Comparison of ENCODE assay signal across 21 cellular contexts in the genomic region with DNA sequence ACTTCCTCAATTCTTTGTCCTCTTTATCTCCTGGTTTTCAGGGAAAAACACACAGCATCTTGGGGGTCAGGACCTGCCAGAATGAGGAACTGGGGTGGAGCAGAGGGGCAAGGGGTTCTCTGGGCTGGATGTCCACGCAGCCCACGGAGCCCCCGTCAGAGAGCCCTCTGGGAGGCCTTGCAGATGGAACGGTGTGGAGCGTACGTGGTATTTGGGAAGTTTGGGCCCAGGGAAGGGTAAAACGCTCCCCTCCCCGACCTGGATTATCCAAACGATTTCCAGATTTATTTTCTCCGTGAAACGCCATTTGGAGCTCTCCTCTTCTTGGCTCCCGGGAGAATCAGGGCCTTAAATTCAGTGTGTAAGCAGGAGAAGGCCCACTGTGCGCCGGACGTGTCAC. TPM values are rescaled to one million over a fixed set of nuclear protein-coding genes. Genes with fewer than 3 reads are reported as not detected.
"Had no signal": no experiment of that assay in that cellular context is flagged by ENCODE, and none has a peak within 500 bp of the region (broad histone marks: within the 10 kb centered on the region; RNA-seq: fewer than 3 reads in every experiment).

No MANE protein-coding gene starts in this region.

- H3K36me3 ChIP-seq: ovary, sigmoid colon, transverse colon, upper lobe of right lung, vagina had no signal

- H3K27ac ChIP-seq: ovary, psoas muscle, sigmoid colon, transverse colon, upper lobe of right lung, vagina had no signal

- H3K4me1 Mint-ChIP-seq: naive thymus-derived CD8-positive, alpha-beta T cell; stimulated activated effector memory CD8-positive, alpha-beta T cell treated with anti-CD3 and anti-CD28 coated beads, Interleukin-12 subunit alpha, Interleukin-12 subunit beta, amount 100 ng/mL, for 72 hours had no signal

- H3K27me3 ChIP-seq: ovary, sigmoid colon, transverse colon, upper lobe of right lung, vagina had no signal

- H3K9me3 ChIP-seq: ovary, psoas muscle, sigmoid colon, transverse colon, upper lobe of right lung, vagina had no signal

- DNase-seq: cortex of kidney; effector memory CD8-positive, alpha-beta T cell; mesenchymal stem cell; naive thymus-derived CD8-positive, alpha-beta T cell; ovary; posterior cingulate gyrus; psoas muscle; sigmoid colon; stimulated activated CD4-positive, alpha-beta T cell treated with anti-CD3 and anti-CD28 coated beads, Interleukin-2, amount 100 ng/mL, for 24 hours; stimulated activated CD4-positive, alpha-beta T cell treated with anti-CD3 and anti-CD28 coated beads, Interleukin-4, amount 100 ng/mL, for 24 hours; stimulated activated naive CD8-positive, alpha-beta T cell treated with anti-CD3 and anti-CD28 coated beads, Interleukin-15, Interleukin-2, amounts not matched to agents 100 U/mL and 50 U/mL, for 24 hours; transverse colon; upper lobe of right lung had no signal

- ATAC-seq: effector memory CD8-positive, alpha-beta T cell; naive thymus-derived CD8-positive, alpha-beta T cell; psoas muscle; right cardiac atrium; stimulated activated effector memory CD8-positive, alpha-beta T cell treated with anti-CD3 and anti-CD28 coated beads, Interleukin-12 subunit alpha, Interleukin-12 subunit beta, amount 100 ng/mL, for 72 hours; stimulated activated naive CD8-positive, alpha-beta T cell treated with anti-CD3 and anti-CD28 coated beads, Interleukin-15, Interleukin-2, amounts not matched to agents 100 U/mL and 50 U/mL, for 24 hours; upper lobe of right lung had no signal

- H3K4me1 ChIP-seq: psoas muscle, sigmoid colon, transverse colon, upper lobe of right lung had no signal

- H3K36me3 Mint-ChIP-seq: naive thymus-derived CD8-positive, alpha-beta T cell; stimulated activated effector memory CD8-positive, alpha-beta T cell treated with anti-CD3 and anti-CD28 coated beads, Interleukin-12 subunit alpha, Interleukin-12 subunit beta, amount 100 ng/mL, for 72 hours had no signal

- H3K4me3 Mint-ChIP-seq: effector memory CD8-positive, alpha-beta T cell; naive thymus-derived CD8-positive, alpha-beta T cell; stimulated activated effector memory CD8-positive, alpha-beta T cell treated with anti-CD3 and anti-CD28 coated beads, Interleukin-12 subunit alpha, Interleukin-12 subunit beta, amount 100 ng/mL, for 72 hours had no signal

- H3K4me3 ChIP-seq: ovary, psoas muscle, sigmoid colon, transverse colon, upper lobe of right lung, vagina had no signal

- H3K27ac Mint-ChIP-seq: effector memory CD8-positive, alpha-beta T cell; naive thymus-derived CD8-positive, alpha-beta T cell; stimulated activated effector memory CD8-positive, alpha-beta T cell treated with anti-CD3 and anti-CD28 coated beads, Interleukin-12 subunit alpha, Interleukin-12 subunit beta, amount 100 ng/mL, for 72 hours had no signal

RNA-seq across cellular contexts. Expression of gene ZNF536, which starts 51.7 kb away (rescaled TPM):
- total RNA-seq: dermis microvascular lymphatic vessel endothelial cell; fibroblast of villous mesenchyme; lung microvascular endothelial cell; myocyte; naive thymus-derived CD8-positive, alpha-beta T cell had no signal
- polyA plus RNA-seq: keratinocyte; naive thymus-derived CD8-positive, alpha-beta T cell had no signal
